Comparison of ENCODE assay signal across 17 cellular contexts in genomic region chrX:51456814-51457213, GRCh38. TPM values are rescaled to one million over a fixed set of nuclear protein-coding genes. Genes with fewer than 3 reads are reported as not detected.
DNase-seq lines count a peak whose midpoint lies in the region; ATAC-seq, FAIRE-seq and TF ChIP-seq lines count a peak whose summit lies in the region.
"Had no signal": no experiment of that assay in that cellular context is flagged by ENCODE, and none has a peak within 500 bp of the region (broad histone marks: within the 10 kb centered on the region; RNA-seq: fewer than 3 reads in every experiment).

No MANE protein-coding gene starts in this region.

- CTCF ChIA-PET in GM12878 (lab: Yijun Ruan, JAX): interaction anchor here (0.9 to 1.1 kb wide), 3 partner anchors 35 to 308 kb away, joined by 3 to 4 read pairs (median 3); no protein-coding TSS in a partner anchor
- CTCF ChIA-PET in HepG2 (lab: Yijun Ruan, JAX; ENCODE audit: low intra/inter-chr PET ratio, low total read pairs): no interaction called here

- no peaks in the 10 kb centered on the region for H3K4me1 Mint-ChIP-seq in activated T-cell treated with anti-CD3 and anti-CD28 coated beads, Interleukin-2, amount 50 U/mL, for 72 hours (ENCODE audit: low read depth)
- H3K4me1 Mint-ChIP-seq: CD4-positive, alpha-beta memory T cell had no signal

- no peak overlapping the region for H3K4me3 Mint-ChIP-seq in activated T-cell treated with anti-CD3 and anti-CD28 coated beads, Interleukin-2, amount 50 U/mL, for 72 hours
- H3K4me3 Mint-ChIP-seq: activated CD4-positive, alpha-beta memory T cell treated with anti-CD3 and anti-CD28 coated beads for 36 hours; CD4-positive, alpha-beta memory T cell; T-helper 2 cell treated with Interferon-gamma antibody and Interleukin-4, amounts not matched to agents 5 μg/mL and 100 μg/mL, for 36 hours had no signal

- H3K4me2 ChIP-seq in GM12878 (ENCODE audit: control insufficient read depth, insufficient read depth): no peak overlapping the region
- no peak overlapping the region for H3K4me2 ChIP-seq in HepG2 (ENCODE audit: low read depth, low read length)
- H3K4me2 ChIP-seq: PC-9 had no signal

- TF ChIP-seq RAD21 in GM12878 (IDR thresholded peaks at IDR 0.05; ENCODE audit: insufficient read depth, low read depth, low read length) (peak; percentile 37; the same call in 1 of the 2 replicates), HepG2 (CRISPR knock-in tag; IDR thresholded peaks at IDR 0.05) (no peak)

- no peaks in the 10 kb centered on the region for H3K27me3 Mint-ChIP-seq in activated T-cell treated with anti-CD3 and anti-CD28 coated beads, Interleukin-2, amount 50 U/mL, for 72 hours (ENCODE audit: low read depth)
- H3K27me3 Mint-ChIP-seq: activated CD4-positive, alpha-beta memory T cell treated with anti-CD3 and anti-CD28 coated beads for 36 hours; CD4-positive, alpha-beta memory T cell had no signal

- in situ Hi-C loops in GM13977 (cut with MboI; ENCODE audit: low pct_unique_long_range_greater_than_20kb, low sequenced_read_pairs, unreplicated experiment) (loop anchor here (25.0 kb wide), 1 partner anchor 320 kb away; no protein-coding TSS in a partner anchor), GM12878 (cut with MboI) (no loop called here), HepG2 (cut with HindIII; ENCODE audit: extremely low pct_ligation_motif_present, low pct_unique_long_range_greater_than_20kb) (no loop called here)

- no peak overlapping the region for H3K27ac Mint-ChIP-seq in activated T-cell treated with anti-CD3 and anti-CD28 coated beads, Interleukin-2, amount 50 U/mL, for 72 hours
- H3K27ac Mint-ChIP-seq: activated CD4-positive, alpha-beta memory T cell treated with anti-CD3 and anti-CD28 coated beads for 36 hours; CD4-positive, alpha-beta memory T cell; T-helper 2 cell treated with Interferon-gamma antibody and Interleukin-4, amounts not matched to agents 5 μg/mL and 100 μg/mL, for 36 hours had no signal

- H3K27ac ChIP-seq in GM12878 (ENCODE audit: control insufficient read depth, insufficient read depth): no peak overlapping the region
- H3K27ac ChIP-seq in HepG2 (ENCODE audit: extremely low read length, insufficient read depth, low read length): no peak overlapping the region
- H3K27ac ChIP-seq in effector memory CD4-positive, alpha-beta T cell (ENCODE audit: insufficient read depth, low read length, poor library complexity, severe bottlenecking): no peak overlapping the region
- H3K27ac ChIP-seq: esophagus squamous epithelium, PC-9, skin epidermis, thoracic aorta had no signal

- no peaks in the 10 kb centered on the region for H3K27me3 ChIP-seq in GM12878 (replicated peaks in 1 of 2; ENCODE audit: control insufficient read depth in 2 of 2, insufficient read depth in 2 of 2, low read length in 1 of 2)
- H3K27me3 ChIP-seq in HepG2 (ENCODE audit: control insufficient read depth in 1 of 2, insufficient read depth in 2 of 2, low read length in 2 of 2): no peaks in the 10 kb centered on the region
- H3K27me3 ChIP-seq in effector memory CD4-positive, alpha-beta T cell (replicated peaks; ENCODE audit: control insufficient read depth, insufficient read depth, low read length, poor library complexity, severe bottlenecking): no peaks in the 10 kb centered on the region
- H3K27me3 ChIP-seq: esophagus squamous epithelium had no signal

- BruUV-seq in GM12878 (replicated peaks; lab: Mats Ljungman, UMichigan): no TSS peak
- BruUV-seq in HepG2 (replicated peaks; lab: Mats Ljungman, UMichigan): no TSS peak

- H3K79me2 ChIP-seq in GM12878 (ENCODE audit: control insufficient read depth, insufficient read depth, low read length) (no peaks in the 10 kb centered on the region), HepG2 (ENCODE audit: insufficient read depth, low read length) (no peaks in the 10 kb centered on the region)

- no peak overlapping the region for H3K4me3 ChIP-seq in GM12878
- H3K4me3 ChIP-seq in HepG2 (replicated peaks in 1 of 3; ENCODE audit: insufficient read depth in 1 of 3, low read depth in 2 of 3, low read length in 3 of 3): no peak overlapping the region
- H3K4me3 ChIP-seq in effector memory CD4-positive, alpha-beta T cell (ENCODE audit: insufficient read depth, low read depth, low read length, poor library complexity, severe bottlenecking): no peak overlapping the region
- H3K4me3 ChIP-seq: esophagus squamous epithelium, PC-9, skin epidermis, thoracic aorta had no signal

- POLR2A ChIA-PET in GM12878 (lab: Charles Lee): no interaction called here
- POLR2A ChIA-PET in HepG2 (lab: Yijun Ruan, JAX): no interaction called here

- peak; percentile 19 for TF ChIP-seq CTCF in GM13977 (IDR thresholded peaks at IDR 0.05; ENCODE audit: extremely low read depth, insufficient read depth, missing control alignments)
- TF ChIP-seq CTCF in GM12878 (IDR thresholded peaks at IDR 0.05 in 2 of 3, conservative IDR thresholded peaks at IDR 0.05 in 1 of 3; ENCODE audit: control insufficient read depth in 2 of 3, extremely low read depth in 1 of 3, insufficient read depth in 1 of 3, low read depth in 3 of 3, low read length in 3 of 3): peak in 1 of 3 experiments; percentile 23; a peak in 1 of 6 replicates
- TF ChIP-seq CTCF in HepG2 (CRISPR knock-in tag; IDR thresholded peaks at IDR 0.05): peak; percentile 24; the same call in 1 of the 2 replicates

- H4K20me1 ChIP-seq in GM12878 (ENCODE audit: control insufficient read depth, insufficient read depth) (no peaks in the 10 kb centered on the region), HepG2 (ENCODE audit: insufficient read depth, low read length) (no peaks in the 10 kb centered on the region)

- no peaks in the 10 kb centered on the region for H3K9me3 Mint-ChIP-seq in activated T-cell treated with anti-CD3 and anti-CD28 coated beads, Interleukin-2, amount 50 U/mL, for 72 hours
- H3K9me3 Mint-ChIP-seq: activated CD4-positive, alpha-beta memory T cell treated with anti-CD3 and anti-CD28 coated beads for 36 hours; CD4-positive, alpha-beta memory T cell; T-helper 2 cell treated with Interferon-gamma antibody and Interleukin-4, amounts not matched to agents 5 μg/mL and 100 μg/mL, for 36 hours had no signal

- no peak overlapping the region for H2AFZ ChIP-seq in GM12878 (ENCODE audit: control insufficient read depth, low read depth, low read length)
- no peak overlapping the region for H2AFZ ChIP-seq in HepG2 (ENCODE audit: low read length)
- H2AFZ ChIP-seq: PC-9 had no signal

- H3K36me3 Mint-ChIP-seq in activated T-cell treated with anti-CD3 and anti-CD28 coated beads, Interleukin-2, amount 50 U/mL, for 72 hours (ENCODE audit: insufficient read depth in 2 of 2): no peaks in the 10 kb centered on the region
- H3K36me3 Mint-ChIP-seq: activated CD4-positive, alpha-beta memory T cell treated with anti-CD3 and anti-CD28 coated beads for 36 hours; CD4-positive, alpha-beta memory T cell had no signal

- intact Hi-C loops in GM12878 (cut with micrococcal nuclease; ENCODE audit: unreplicated experiment) (loop anchor here (5.0 kb wide), 1 partner anchor 120 kb away; no protein-coding TSS in a partner anchor), HepG2 (cut with micrococcal nuclease; ENCODE audit: unreplicated experiment) (no loop called here)

- RAD21 ChIA-PET in GM12878 (lab: Charles Lee; ENCODE audit: unreplicated experiment): interaction anchor here (0.9 kb wide), 1 partner anchor 120 kb away, joined by 3 read pairs; no protein-coding TSS in a partner anchor

- ATAC-seq in GM12878 (no peak), HepG2 (no peak)
- no peak for ATAC-seq in activated T-cell treated with anti-CD3 and anti-CD28 coated beads, Interleukin-2, amount 50 U/mL, for 72 hours (replicated peaks in 1 of 2)

- H3K4me1 ChIP-seq in GM12878 (ENCODE audit: control insufficient read depth, insufficient read depth, low read length): no peaks in the 10 kb centered on the region
- no peaks in the 10 kb centered on the region for H3K4me1 ChIP-seq in HepG2 (ENCODE audit: insufficient read depth, low read length)
- no peaks in the 10 kb centered on the region for H3K4me1 ChIP-seq in effector memory CD4-positive, alpha-beta T cell (ENCODE audit: control insufficient read depth, insufficient read depth, low read length, poor library complexity, severe bottlenecking)
- H3K4me1 ChIP-seq: esophagus squamous epithelium had no signal

- FAIRE-seq in GM12878 (lab: Jason Lieb, UNC) (no peak), HepG2 (lab: Jason Lieb, UNC) (peak; percentile 50), GM12892 (lab: Jason Lieb, UNC) (no peak)
- FAIRE-seq: keratinocyte had no signal

- no peaks in the 10 kb centered on the region for H3K36me3 ChIP-seq in GM12878 (ENCODE audit: control insufficient read depth in 2 of 2, insufficient read depth in 2 of 2, low read length in 1 of 2)
- H3K36me3 ChIP-seq in HepG2 (replicated peaks in 1 of 2; ENCODE audit: control insufficient read depth in 1 of 2, insufficient read depth in 2 of 2, low read length in 2 of 2): no peaks in the 10 kb centered on the region
- H3K36me3 ChIP-seq in effector memory CD4-positive, alpha-beta T cell (ENCODE audit: control insufficient read depth, insufficient read depth, low read length): no peaks in the 10 kb centered on the region
- H3K36me3 ChIP-seq: esophagus squamous epithelium, thoracic aorta had no signal

- no peak for TF ChIP-seq POLR2A in GM12878 (IDR thresholded peaks at IDR 0.05; ENCODE audit: low read depth, low read length)
- TF ChIP-seq POLR2A in HepG2 (IDR thresholded peaks at IDR 0.05; ENCODE audit: insufficient read depth in 1 of 2, low read depth in 2 of 2, low read length in 2 of 2): no peak
- TF ChIP-seq POLR2A in GM12892 (IDR thresholded peaks at IDR 0.05; ENCODE audit: low read depth, low read length): no peak

- H3K9me3 ChIP-seq in GM12878 (replicated peaks; ENCODE audit: control insufficient read depth, insufficient read depth, low read length): no peaks in the 10 kb centered on the region; the same call in 2 of the 3 replicates
- H3K9me3 ChIP-seq in HepG2 (ENCODE audit: low read length): no peaks in the 10 kb centered on the region
- no peaks in the 10 kb centered on the region for H3K9me3 ChIP-seq in effector memory CD4-positive, alpha-beta T cell (ENCODE audit: control insufficient read depth, low read length)
- H3K9me3 ChIP-seq: esophagus squamous epithelium, thoracic aorta had no signal

- TF ChIP-seq EP300 in GM12878 (IDR thresholded peaks at IDR 0.05; ENCODE audit: borderline replicate concordance in 1 of 2, control insufficient read depth in 1 of 2, low read depth in 2 of 2, low read length in 2 of 2) (no peak), HepG2 (IDR thresholded peaks at IDR 0.05; ENCODE audit: low read depth in 2 of 2, low read length in 2 of 2) (no peak), HepG2 (CRISPR knock-in tag; IDR thresholded peaks at IDR 0.05; ENCODE audit: borderline replicate concordance) (no peak)

- 0% methylated on average over 1 of the region's 1 CpG for WGBS in GM12878 (ENCODE audit: insufficient coverage, insufficient replicate concordance, low lambda C conversion rate, missing lambda C conversion rate)
- 0% methylated on average over 1 of the region's 1 CpG for WGBS in HepG2 (ENCODE audit: low lambda C conversion rate)

- SMC1A ChIA-PET in GM12878 (lab: Charles Lee; ENCODE audit: uncharacterized antibody, unreplicated experiment): interaction anchor here (0.9 to 1.0 kb wide), 2 partner anchors 13 to 32 kb away, joined by 3 read pairs; no protein-coding TSS in a partner anchor

- H3K9ac ChIP-seq in GM12878 (ENCODE audit: control insufficient read depth, insufficient read depth, low read length): no peak overlapping the region
- H3K9ac ChIP-seq in HepG2 (ENCODE audit: insufficient read depth, low read depth, low read length): no peak overlapping the region

- DNase-seq in GM13977 (ENCODE audit: low spot score): no peak
- peak; percentile 1 to 12 for DNase-seq in Kasumi-1 (lab: John Stamatoyannopoulos, UW)
- no peak for DNase-seq in GM12878 (ENCODE audit: low read depth, low spot score)
- DNase-seq in HepG2 (ENCODE audit: low spot score): peak; percentile 0
- DNase-seq in GM12892 (ENCODE audit: insufficient read length): no peak
- no peak for DNase-seq in effector memory CD4-positive, alpha-beta T cell
- no peak for DNase-seq in activated T-cell treated with anti-CD3 and anti-CD28 coated beads, Interleukin-2, amount 50 U/mL, for 72 hours
- no peak for DNase-seq in NCI-H446 treated with DMSO at 0.1 percent for 48 hours (lab: John Stamatoyannopoulos, UW)
- DNase-seq: activated CD4-positive, alpha-beta memory T cell treated with anti-CD3 and anti-CD28 coated beads for 36 hours; CD4-positive, alpha-beta memory T cell; cerebellar nuclear complex; esophagus squamous epithelium; PC-9 had no signal

RNA-seq across cellular contexts. Expression of gene NUDT11, which starts 39.6 kb away (rescaled TPM):
- not detected in 2 replicates for total RNA-seq in GM12878 (2013; cell fraction: nucleolus; rRNA removed)
- total RNA-seq in GM12878 (2014; rRNA removed) (0.06 TPM in 1 of 2 replicates, not detected in the other), GM12878 (2014; rRNA removed; fragmentation: Illumina TruSeq; extraction: Trizol) (not detected in 2 replicates), GM12878 (2021) (not detected in 2 replicates), HepG2 (2016; rRNA removed; fragmentation: Illumina TruSeq; extraction: Trizol) (not detected in 2 replicates)
- polyA plus RNA-seq in GM12878 (2011; ENCODE audit: low read depth): not detected
- polyA plus RNA-seq in GM12878 (2011; rRNA removed) (not detected in 2 replicates), GM12878 (2014; fragmentation: Illumina TruSeq; extraction: Trizol) (not detected in 2 replicates), GM12878 (2014; fragmentation: Nextera tagmentation; extraction: Ambion mirVana) (not detected), GM12878 (2014; rRNA removed) (not detected in 2 replicates), GM12878 (2016; fragmentation: Nextera tagmentation; extraction: Ambion mirVana) (not detected), HepG2 (2011; rRNA removed) (not detected in 2 replicates)
- polyA plus RNA-seq in GM12878 (2011; cell fraction: cytosol; rRNA removed): not detected in 2 replicates
- polyA plus RNA-seq in GM12878 (2011; cell fraction: nucleus; rRNA removed): not detected in 2 replicates
- 0.04 TPM in 1 of 2 replicates, not detected in the other for polyA plus RNA-seq in GM12878 (2012)
- polyA minus RNA-seq in GM12878 (2011; rRNA and poly(A)+ RNA removed): not detected in 2 replicates
- polyA minus RNA-seq in GM12878 (2011; cell fraction: cytosol; rRNA and poly(A)+ RNA removed): not detected in 2 replicates
- polyA minus RNA-seq in GM12878 (2011; cell fraction: nucleus; rRNA and poly(A)+ RNA removed): not detected in 2 replicates
- total RNA-seq in HepG2 (2016; cell fraction: cytosol; rRNA removed; fragmentation: Illumina TruSeq; extraction: Trizol; ENCODE audit: low read depth): not detected in 2 replicates
- total RNA-seq in HepG2 (2016; cell fraction: insoluble cytoplasmic fraction; rRNA removed; fragmentation: Illumina TruSeq; extraction: Trizol): not detected in 2 replicates
- total RNA-seq in HepG2 (2016; cell fraction: membrane; rRNA removed; fragmentation: Illumina TruSeq; extraction: Trizol): not detected in 2 replicates
- not detected in 2 replicates for total RNA-seq in HepG2 (2016; cell fraction: nucleus; rRNA removed; fragmentation: Illumina TruSeq; extraction: Trizol)
- polyA plus RNA-seq in HepG2 (2011; cell fraction: cytosol; rRNA removed): not detected in 2 replicates
- not detected in 2 replicates for polyA plus RNA-seq in HepG2 (2011; cell fraction: nucleus; rRNA removed)
- polyA plus RNA-seq in HepG2 (2012): not detected in 2 replicates
- not detected in 2 replicates for polyA plus RNA-seq in HepG2 (2016; cell fraction: cytosol; fragmentation: Illumina TruSeq; extraction: Trizol; ENCODE audit: low read depth)
- polyA plus RNA-seq in HepG2 (2016; cell fraction: insoluble cytoplasmic fraction; fragmentation: Illumina TruSeq; extraction: Trizol; ENCODE audit: low read depth): not detected in 2 replicates
- polyA plus RNA-seq in HepG2 (2016; cell fraction: membrane; fragmentation: Illumina TruSeq; extraction: Trizol; ENCODE audit: low read depth): not detected in 2 replicates
- not detected in 2 replicates for polyA plus RNA-seq in HepG2 (2016; cell fraction: nucleus; fragmentation: Illumina TruSeq; extraction: Trizol; ENCODE audit: insufficient read depth, low read depth)
- not detected in 2 replicates for polyA minus RNA-seq in HepG2 (2011; rRNA and poly(A)+ RNA removed; ENCODE audit: low replicate concordance)
- not detected in 2 replicates for polyA minus RNA-seq in HepG2 (2011; cell fraction: cytosol; rRNA and poly(A)+ RNA removed)
- polyA minus RNA-seq in HepG2 (2011; cell fraction: nucleus; rRNA and poly(A)+ RNA removed): not detected in 2 replicates
- polyA plus RNA-seq in GM12892 (2012; ENCODE audit: missing spikeins): not detected
- 1 to 10 TPM; 3.0 to 4.2 TPM for total RNA-seq in activated T-cell treated with anti-CD3 and anti-CD28 coated beads, Interleukin-2, amount 50 U/mL, for 72 hours
- total RNA-seq: PC-9 had no signal

Comparison
In these comparisons a context has a peak if more than half of its experiments do, and no peak if none do; other contexts are left out.
1. DNase-seq: peak in Kasumi-1 (2 of 2) and HepG2 (single experiment); none in GM13977 (single experiment), GM12878 (single experiment), GM12892 (single experiment), effector memory CD4-positive, alpha-beta T cell (0 of 3), activated T-cell treated with anti-CD3 and anti-CD28 coated beads, Interleukin-2, amount 50 U/mL, for 72 hours (0 of 2) and NCI-H446 treated with DMSO at 0.1 percent for 48 hours (single experiment).